In the genomic region with DNA sequence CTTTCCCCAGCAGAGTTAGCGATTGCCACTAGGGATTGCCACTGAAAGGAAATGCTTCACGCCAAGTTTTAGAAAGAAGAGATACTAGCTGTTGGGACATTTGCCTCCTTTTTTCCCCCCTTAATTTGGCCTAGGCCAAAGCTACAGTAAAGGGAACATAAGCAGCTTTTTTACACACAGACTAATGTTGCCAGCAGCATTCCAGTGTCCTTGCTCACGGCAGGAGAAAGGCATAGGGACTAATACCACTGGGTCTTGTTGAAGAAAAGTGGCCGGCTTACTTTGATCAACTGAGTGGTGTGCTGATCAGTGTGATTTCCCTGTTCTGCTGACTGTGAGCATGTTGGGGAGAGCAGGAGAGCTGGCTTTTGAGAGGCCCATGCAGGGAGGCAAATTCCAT, we compare ENCODE assay signal across 9 cellular contexts.
DNase-seq lines count a peak whose midpoint lies in the region; ATAC-seq and TF ChIP-seq lines count a peak whose summit lies in the region.
"Had no signal": no experiment of that assay in that cellular context is flagged by ENCODE, and none has a peak within 500 bp of the region (broad histone marks: within the 10 kb centered on the region; RNA-seq: fewer than 3 reads in every experiment).

No MANE protein-coding gene starts in this region.

- POLR2A ChIA-PET in IMR-90 (lab: Charles Lee; ENCODE audit: unreplicated experiment) = no interaction called here

- H3K4me3 ChIP-seq in IMR-90 (ENCODE audit: insufficient read depth, low read depth, low read length) (no peak overlapping the region), esophagus muscularis mucosa (no peak overlapping the region)

- DNase-seq in ACHN (peak; percentile 47), IMR-90 (peak; percentile 85), esophagus muscularis mucosa (ENCODE audit: extremely low spot score) (no peak), myocyte (ENCODE audit: low read depth) (peak; percentile 61), NCI-H82 (lab: John Stamatoyannopoulos, UW) (no peak), cerebellum (ENCODE audit: low spot score) (no peak)
- DNase-seq: head of caudate nucleus had no signal

- H2AFZ ChIP-seq in IMR-90 (replicated peaks; ENCODE audit: low read length, poor library complexity) = peak overlapping the region; percentile 40

- 0 out of 2 replicates have a peak overlapping the region, but pooled peaks have one; percentile 11 for H3K4me2 ChIP-seq in IMR-90 (ENCODE audit: low read depth, low read length)

- no peak overlapping the region for H3K23ac ChIP-seq in IMR-90 (ENCODE audit: low read depth, low read length)

- no peak overlapping the region; the same call in 1 of the 2 replicates for H3K14ac ChIP-seq in IMR-90 (replicated peaks; ENCODE audit: low read depth, low read length)

- no peak overlapping the region for H3K18ac ChIP-seq in IMR-90 (ENCODE audit: low read depth, low read length)

- intact Hi-C loops in IMR-90 (cut with micrococcal nuclease) = loop anchor here (5.0 kb wide), 1 partner anchor 187 kb away; no protein-coding TSS in a partner anchor
- intact Hi-C loops in esophagus muscularis mucosa (cut with DNase I) = loop anchor here (10.0 kb wide), 1 partner anchor 55 kb away; no protein-coding TSS in a partner anchor

- H3K27me3 ChIP-seq in IMR-90 (ENCODE audit: control insufficient read depth, insufficient read depth, low read length) (no peaks in the 10 kb centered on the region), esophagus muscularis mucosa (no peaks in the 10 kb centered on the region)

- TF ChIP-seq POLR2A in IMR-90 (IDR thresholded peaks at IDR 0.05; ENCODE audit: low read depth, low read length) (no peak), esophagus muscularis mucosa (IDR thresholded peaks at IDR 0.05; ENCODE audit: low read depth) (no peak)

- no peak overlapping the region for H2BK15ac ChIP-seq in IMR-90 (ENCODE audit: low read depth, low read length)

- 0% methylated on average over 1 of the region's 4 CpGs; no CpG with 5 or more reads in 1 of the 2 experiments for WGBS in IMR-90 (ENCODE audit: extremely low coverage in 2 of 2, insufficient read length in 1 of 2), 2 experiments
- 16% methylated on average over 4 of the region's 4 CpGs for WGBS in esophagus muscularis mucosa

- H2BK120ac ChIP-seq in IMR-90 (ENCODE audit: low read depth, low read length) = peak overlapping the region; percentile 43; the same call in 1 of the 2 replicates

- H4K5ac ChIP-seq in IMR-90 (ENCODE audit: low read depth, low read length) = no peak overlapping the region

- dilution Hi-C loops in IMR-90 (cut with HindIII; ENCODE audit: low sequenced_read_pairs, unreplicated experiment) = no loop called here

- no peak overlapping the region; the same call in 1 of the 2 replicates for H3K56ac ChIP-seq in IMR-90 (ENCODE audit: extremely low read depth, insufficient read depth, low read length)

- H2AK9ac ChIP-seq in IMR-90 (replicated peaks; ENCODE audit: low read depth, low read length, poor library complexity) = no peak overlapping the region

- CTCF ChIA-PET in IMR-90 (lab: Yijun Ruan, JAX) = interaction anchor here (0.6 to 1.2 kb wide), 2 partner anchors 12 to 792 kb away, joined by 4 to 11 read pairs; no protein-coding TSS in a partner anchor

- BruUV-seq in IMR-90 (replicated peaks; lab: Mats Ljungman, UMichigan) = no TSS peak

- no peak overlapping the region for H3K9ac ChIP-seq in IMR-90 (ENCODE audit: low read depth, low read length)

- no peaks in the 10 kb centered on the region for H3K9me3 ChIP-seq in IMR-90 (ENCODE audit: control insufficient read depth, insufficient read depth, low read length)
- no peaks in the 10 kb centered on the region for H3K9me3 ChIP-seq in esophagus muscularis mucosa

- no peak for TF ChIP-seq EP300 in esophagus muscularis mucosa (IDR thresholded peaks at IDR 0.05)

- H3K36me3 ChIP-seq in IMR-90 (ENCODE audit: control insufficient read depth, insufficient read depth, low read length) (no peaks in the 10 kb centered on the region), esophagus muscularis mucosa (no peaks in the 10 kb centered on the region)

- peaks cover 11% of the 10 kb centered on the region; the same call in 1 of the 2 replicates for H4K20me1 ChIP-seq in IMR-90 (ENCODE audit: insufficient read depth, low read length)

- no peak overlapping the region for H4K91ac ChIP-seq in IMR-90 (ENCODE audit: insufficient read depth, low read depth, low read length)

- H3K4ac ChIP-seq in IMR-90 (ENCODE audit: low read depth, low read length) = peak overlapping the region; percentile 49; the same call in 1 of the 2 replicates

- H2AK5ac ChIP-seq in IMR-90 (ENCODE audit: low read depth, low read length) = no peak overlapping the region

- TF ChIP-seq CTCF in IMR-90 (conservative IDR thresholded peaks at IDR 0.05; ENCODE audit: low read depth, low read length) (no peak), esophagus muscularis mucosa (IDR thresholded peaks at IDR 0.05) (no peak)

- in situ Hi-C loops in ACHN (cut with HindIII; ENCODE audit: low pct_ligation_motif_present, low pct_unique_long_range_greater_than_20kb, low sequenced_read_pairs) (no loop called here), IMR-90 (cut with MboI; ENCODE audit: low sequenced_read_pairs) (no loop called here)

- H2BK5ac ChIP-seq in IMR-90 (ENCODE audit: low read depth, low read length, poor library complexity, severe bottlenecking) = peak overlapping the region; percentile 3

- 0 out of 4 replicates have a peak overlapping the region, but pooled peaks of 1 of the 2 experiments have one; percentile 33 for H4K8ac ChIP-seq in IMR-90 (ENCODE audit: low read depth in 2 of 2, low read length in 2 of 2)

- peaks cover 3% of the 10 kb centered on the region for H3K9me1 ChIP-seq in IMR-90 (ENCODE audit: insufficient read depth, low read length)

- H2BK20ac ChIP-seq in IMR-90 (ENCODE audit: low read depth, low read length) = no peak overlapping the region

- peak; percentile 92 for ATAC-seq in IMR-90 (ENCODE audit: low read depth)
- ATAC-seq in GM18867 (IDR thresholded peaks at IDR 0.05; ENCODE audit: unreplicated experiment) = no peak
- no peak for ATAC-seq in GM18858 (IDR thresholded peaks at IDR 0.05; ENCODE audit: unreplicated experiment)

- peaks cover 18% of the 10 kb centered on the region for H3K4me1 ChIP-seq in IMR-90 (ENCODE audit: control insufficient read depth, insufficient read depth, low read length)
- H3K4me1 ChIP-seq in esophagus muscularis mucosa = peaks cover 22 to 42% (median 36%) of the 10 kb centered on the region in 4 donors

- TF ChIP-seq RAD21 in IMR-90 (IDR thresholded peaks at IDR 0.05; ENCODE audit: low read length) = no peak

- peaks cover 17 to 45% of the 10 kb centered on the region in 2 experiments; a peak in 3 of 4 replicates for H3K79me1 ChIP-seq in IMR-90 (ENCODE audit: low read depth in 1 of 2, low read length in 2 of 2)

- H3K27ac ChIP-seq in IMR-90 (ENCODE audit: insufficient read depth, low read length) (peak overlapping the region; percentile 5), esophagus muscularis mucosa (replicated peaks in 1 of 4) (peak overlapping the region in 3 of 4 donors; percentile 16 to 52 (median 26))

TF ChIP-seq in IMR-90, 13 proteins besides CTCF, POLR2A, EP300 and RAD21:
- TF ChIP-seq FOS (IDR thresholded peaks at IDR 0.05; ENCODE audit: low read depth, low read length) = peak; percentile 35; the same call in 1 of the 2 replicates
- TF ChIP-seq BHLHE40 (IDR thresholded peaks at IDR 0.05; ENCODE audit: low read depth, low read length) = peak; percentile 42; the same call in 1 of the 2 replicates
- no peak for TF ChIP-seq ELK1 (IDR thresholded peaks at IDR 0.05; ENCODE audit: borderline replicate concordance, low read depth, low read length)
- no peak for TF ChIP-seq RCOR1 (IDR thresholded peaks at IDR 0.05; ENCODE audit: insufficient replicate concordance, low read length)
- TF ChIP-seq MAFK (IDR thresholded peaks at IDR 0.05; ENCODE audit: low read depth, low read length) = peak; percentile 60; the same call in 1 of the 2 replicates
TF ChIP-seq in IMR-90: peak in this region for 3.

Comparison
In these comparisons a context has a peak if more than half of its experiments do, and no peak if none do; other contexts are left out.
1. DNase-seq: peak in ACHN (single experiment), IMR-90 (single experiment) and myocyte (single experiment); none in esophagus muscularis mucosa (single experiment), NCI-H82 (single experiment) and cerebellum (single experiment).